Comparison of ENCODE assay signal across 5 cellular contexts in genomic region chr19:5269926-5270325, GRCh38.
"Had no signal": no experiment of that assay in that cellular context is flagged by ENCODE, and none has a peak within 500 bp of the region (broad histone marks: within the 10 kb centered on the region; RNA-seq: fewer than 3 reads in every experiment).

No MANE protein-coding gene starts in this region.

- H3K4me1 ChIP-seq: HAP-1 had no signal

- H3K9me3 ChIP-seq: HAP-1 had no signal

- H2AFZ ChIP-seq: GM23248 had no signal

- DNase-seq: GM23248, IMR-90, KG1 had no signal

- H3K4me3 ChIP-seq: GM23248, HAP-1, K562 had no signal

- ATAC-seq: K562 had no signal

- H3K27ac ChIP-seq: GM23248 had no signal
